7 cellular contexts compared by ENCODE assay signal in genomic region chr6:62541502-62541901, GRCh38.
"Had no signal": no experiment of that assay in that cellular context is flagged by ENCODE, and none has a peak within 500 bp of the region (broad histone marks: within the 10 kb centered on the region; RNA-seq: fewer than 3 reads in every experiment).

No MANE protein-coding gene starts in this region.

- H3K27ac ChIP-seq: GM23248 had no signal

- H3K9ac ChIP-seq: GM23248 had no signal

- ATAC-seq: K562 had no signal

- H3K4me3 ChIP-seq: GM23248, K562 had no signal

- H2AFZ ChIP-seq: GM23248 had no signal

- DNase-seq: GM23248, GOT3, H7, HCEC 1CT, IMR-90, KG1 had no signal
